ENCODE assay signal across 31 cellular contexts in the genomic region with DNA sequence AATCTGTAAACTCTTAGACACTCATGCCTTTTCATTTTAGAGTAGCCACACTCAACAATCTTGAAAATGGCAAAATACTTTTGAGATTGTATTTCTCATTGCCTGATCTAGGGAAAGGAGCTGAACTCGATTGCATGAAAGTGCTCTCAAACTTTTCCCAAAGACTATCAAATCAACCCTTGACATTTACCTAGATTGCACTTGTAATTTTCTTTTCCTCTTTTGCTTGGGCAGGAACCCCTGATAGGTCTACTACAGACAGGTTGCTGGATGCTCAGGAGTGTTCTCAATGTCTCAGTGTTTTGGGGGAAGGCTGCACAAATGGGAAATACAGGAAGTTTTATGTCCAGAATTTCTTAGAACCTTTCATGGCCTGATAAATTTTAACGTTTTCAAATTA.
"Had no signal": no experiment of that assay in that cellular context is flagged by ENCODE, and none has a peak within 500 bp of the region (broad histone marks: within the 10 kb centered on the region; RNA-seq: fewer than 3 reads in every experiment).

No MANE protein-coding gene starts in this region.

- H3K4me1 ChIP-seq: adrenal gland, ascending aorta, body of pancreas, breast epithelium had no signal

- H3K27me3 ChIP-seq: adrenal gland, ascending aorta, body of pancreas, breast epithelium, cardiac muscle cell had no signal

- ATAC-seq: activated naive CD4-positive, alpha-beta T cell treated with anti-CD3 and anti-CD28 coated beads, Interleukin-2, amount 50 U/mL, for 72 hours; activated naive CD8-positive, alpha-beta T cell treated with anti-CD3 and anti-CD28 coated beads, Interleukin-2, amount 50 U/mL, for 24 hours; activated T-cell treated with anti-CD3 and anti-CD28 coated beads, Interleukin-2, amount 50 U/mL, for 4 hours; activated T-cell treated with anti-CD3 and anti-CD28 coated beads, Interleukin-2, amount 50 U/mL, for 72 hours; activated T-helper 17 cell treated with anti-CD3 and anti-CD28 coated beads, Interleukin-2, amount 50 U/mL, for 72 hours; body of pancreas had no signal

- DNase-seq: activated effector memory CD4-positive, alpha-beta T cell treated with anti-CD3 and anti-CD28 coated beads, Interleukin-2, amount 50 U/mL, for 16 hours; activated effector memory CD4-positive, alpha-beta T cell treated with Interleukin-2 at 50 U/mL for 16 hours; activated gamma-delta T cell; activated gamma-delta T cell treated with Interleukin-2 at 50 U/mL for 16 hours; activated naive CD4-positive, alpha-beta T cell; activated naive CD4-positive, alpha-beta T cell treated with anti-CD3 and anti-CD28 coated beads for 36 hours; activated naive CD4-positive, alpha-beta T cell treated with anti-CD3 and anti-CD28 coated beads, Interleukin-2, amount 10 ng/mL, durations not matched to agents 7 days and 5 days; activated naive CD4-positive, alpha-beta T cell treated with anti-CD3 and anti-CD28 coated beads, Interleukin-2, amount 50 U/mL, for 16 hours; activated naive CD4-positive, alpha-beta T cell treated with Interleukin-2 at 50 U/mL for 16 hours; activated naive CD8-positive, alpha-beta T cell treated with anti-CD3 and anti-CD28 coated beads for 36 hours; activated naive CD8-positive, alpha-beta T cell treated with anti-CD3 and anti-CD28 coated beads, Interleukin-2, amount 10 ng/mL, durations not matched to agents 7 days and 5 days; activated naive CD8-positive, alpha-beta T cell treated with anti-CD3 and anti-CD28 coated beads, Interleukin-2, amount 50 U/mL, for 24 hours; activated T-cell treated with anti-CD3 and anti-CD28 coated beads, Interleukin-2, amount 50 U/mL, for 1 hour; activated T-cell treated with anti-CD3 and anti-CD28 coated beads, Interleukin-2, amount 50 U/mL, for 24 hours; activated T-cell treated with anti-CD3 and anti-CD28 coated beads, Interleukin-2, amount 50 U/mL, for 4 hours; activated T-cell treated with anti-CD3 and anti-CD28 coated beads, Interleukin-2, amount 50 U/mL, for 48 hours; activated T-cell treated with anti-CD3 and anti-CD28 coated beads, Interleukin-2, amount 50 U/mL, for 72 hours; adrenal gland; amniotic stem cell; amygdala; anterior cingulate cortex; aorta; body of pancreas; caudate nucleus; central memory CD4-positive, alpha-beta T cell; cerebellar nuclear complex had no signal

- H3K4me3 ChIP-seq: adrenal gland, ascending aorta, body of pancreas, breast epithelium, cardiac muscle cell had no signal

- H3K9me3 ChIP-seq: adrenal gland, ascending aorta, body of pancreas, breast epithelium had no signal

- H3K36me3 ChIP-seq: adrenal gland, ascending aorta, breast epithelium, cardiac muscle cell had no signal

- H3K27ac ChIP-seq: adrenal gland, ascending aorta, body of pancreas, breast epithelium, cardiac muscle cell had no signal
